8 cellular contexts compared by ENCODE assay signal in genomic region chr16:83813818-83814653, GRCh38. TPM values are rescaled to one million over a fixed set of nuclear protein-coding genes. Genes with fewer than 3 reads are reported as not detected.
A peak's percentile ranks its signal among the peaks of the same experiment; 100 is the strongest.
DNase-seq lines count a peak whose midpoint lies in the region; ATAC-seq and TF ChIP-seq lines count a peak whose summit lies in the region.

No MANE protein-coding gene starts in this region.

- no peak for TF ChIP-seq CTCF in type B pancreatic cell (conservative IDR thresholded peaks at IDR 0.05)

- peaks cover 33% of the 10 kb centered on the region for H3K4me1 Mint-ChIP-seq in type B pancreatic cell (ENCODE audit: unreplicated experiment)

- no peak overlapping the region for H3K4me3 Mint-ChIP-seq in type B pancreatic cell

- DNase-seq in EH (ENCODE audit: low read depth), result peak; percentile 73
- DNase-seq in iris pigment epithelial cell (ENCODE audit: low read depth), result peak; percentile 81
- DNase-seq in type B pancreatic cell (ENCODE audit: extremely low spot score, unreplicated experiment), result no peak
- DNase-seq in medulla oblongata (ENCODE audit: extremely low spot score), result no peak
- no peak for DNase-seq in NCI-H526 (lab: John Stamatoyannopoulos, UW)
- no peak for DNase-seq in NCI-H226

- peak; percentile 79 for ATAC-seq in HG03460 (IDR thresholded peaks at IDR 0.05; ENCODE audit: unreplicated experiment)
- ATAC-seq in SK-N-SH treated with all-trans-retinoic acid at 6 μM for 48 hours, result peak; percentile 83

- H3K9me3 Mint-ChIP-seq in type B pancreatic cell, result no peaks in the 10 kb centered on the region

- peak overlapping the region; percentile 50 for H3K27ac Mint-ChIP-seq in type B pancreatic cell

- H3K36me3 Mint-ChIP-seq in type B pancreatic cell, result peaks cover 23% of the 10 kb centered on the region

- no peaks in the 10 kb centered on the region for H3K27me3 Mint-ChIP-seq in type B pancreatic cell

TF ChIP-seq in SK-N-SH treated with all-trans-retinoic acid at 6 μM for 48 hours, 23 proteins besides CTCF, POLR2A, EP300 and RAD21:
- TF ChIP-seq RARB (CRISPR knock-in tag; IDR thresholded peaks at IDR 0.05) (no peak), ZNF70 (CRISPR knock-in tag; IDR thresholded peaks at IDR 0.05) (no peak), OSR1 (CRISPR knock-in tag; IDR thresholded peaks at IDR 0.05) (no peak), TSHZ2 (CRISPR knock-in tag; IDR thresholded peaks at IDR 0.05) (no peak), ZNF565 (CRISPR knock-in tag; conservative IDR thresholded peaks at IDR 0.05; ENCODE audit: low read depth) (no peak), BACH2 (CRISPR knock-in tag; IDR thresholded peaks at IDR 0.05; ENCODE audit: borderline replicate concordance) (no peak), TCF4 (CRISPR knock-in tag; IDR thresholded peaks at IDR 0.05; ENCODE audit: borderline replicate concordance) (no peak), SNAI2 (CRISPR knock-in tag; IDR thresholded peaks at IDR 0.05) (no peak), CREB5 (CRISPR knock-in tag; IDR thresholded peaks at IDR 0.05; ENCODE audit: low read depth) (no peak), GLIS3 (CRISPR knock-in tag; IDR thresholded peaks at IDR 0.05) (no peak), ZC3H10 (CRISPR knock-in tag; IDR thresholded peaks at IDR 0.05) (no peak), PPARA (CRISPR knock-in tag; IDR thresholded peaks at IDR 0.05; ENCODE audit: borderline replicate concordance) (no peak), ISL1 (CRISPR knock-in tag; IDR thresholded peaks at IDR 0.05) (no peak), ARNTL (CRISPR knock-in tag; IDR thresholded peaks at IDR 0.05; ENCODE audit: borderline replicate concordance, low read depth) (no peak), ZNF8 (CRISPR knock-in tag; IDR thresholded peaks at IDR 0.05) (no peak)
- TF ChIP-seq, protein P1, sequence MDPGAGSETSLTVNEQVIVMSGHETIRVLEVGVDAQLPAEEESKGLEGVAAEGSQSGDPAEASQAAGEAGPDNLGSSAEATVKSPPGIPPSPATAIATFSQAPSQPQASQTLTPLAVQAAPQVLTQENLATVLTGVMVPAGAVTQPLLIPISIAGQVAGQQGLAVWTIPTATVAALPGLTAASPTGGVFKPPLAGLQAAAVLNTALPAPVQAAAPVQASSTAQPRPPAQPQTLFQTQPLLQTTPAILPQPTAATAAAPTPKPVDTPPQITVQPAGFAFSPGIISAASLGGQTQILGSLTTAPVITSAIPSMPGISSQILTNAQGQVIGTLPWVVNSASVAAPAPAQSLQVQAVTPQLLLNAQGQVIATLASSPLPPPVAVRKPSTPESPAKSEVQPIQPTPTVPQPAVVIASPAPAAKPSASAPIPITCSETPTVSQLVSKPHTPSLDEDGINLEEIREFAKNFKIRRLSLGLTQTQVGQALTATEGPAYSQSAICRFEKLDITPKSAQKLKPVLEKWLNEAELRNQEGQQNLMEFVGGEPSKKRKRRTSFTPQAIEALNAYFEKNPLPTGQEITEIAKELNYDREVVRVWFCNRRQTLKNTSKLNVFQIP (CRISPR knock-in tag; IDR thresholded peaks at IDR 0.05; ENCODE audit: borderline replicate concordance, low read depth), result no peak
- TF ChIP-seq, protein P2, sequence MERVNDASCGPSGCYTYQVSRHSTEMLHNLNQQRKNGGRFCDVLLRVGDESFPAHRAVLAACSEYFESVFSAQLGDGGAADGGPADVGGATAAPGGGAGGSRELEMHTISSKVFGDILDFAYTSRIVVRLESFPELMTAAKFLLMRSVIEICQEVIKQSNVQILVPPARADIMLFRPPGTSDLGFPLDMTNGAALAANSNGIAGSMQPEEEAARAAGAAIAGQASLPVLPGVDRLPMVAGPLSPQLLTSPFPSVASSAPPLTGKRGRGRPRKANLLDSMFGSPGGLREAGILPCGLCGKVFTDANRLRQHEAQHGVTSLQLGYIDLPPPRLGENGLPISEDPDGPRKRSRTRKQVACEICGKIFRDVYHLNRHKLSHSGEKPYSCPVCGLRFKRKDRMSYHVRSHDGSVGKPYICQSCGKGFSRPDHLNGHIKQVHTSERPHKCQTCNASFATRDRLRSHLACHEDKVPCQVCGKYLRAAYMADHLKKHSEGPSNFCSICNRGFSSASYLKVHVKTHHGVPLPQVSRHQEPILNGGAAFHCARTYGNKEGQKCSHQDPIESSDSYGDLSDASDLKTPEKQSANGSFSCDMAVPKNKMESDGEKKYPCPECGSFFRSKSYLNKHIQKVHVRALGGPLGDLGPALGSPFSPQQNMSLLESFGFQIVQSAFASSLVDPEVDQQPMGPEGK (CRISPR knock-in tag; IDR thresholded peaks at IDR 0.05; ENCODE audit: borderline replicate concordance), result no peak
- TF ChIP-seq, protein P3, sequence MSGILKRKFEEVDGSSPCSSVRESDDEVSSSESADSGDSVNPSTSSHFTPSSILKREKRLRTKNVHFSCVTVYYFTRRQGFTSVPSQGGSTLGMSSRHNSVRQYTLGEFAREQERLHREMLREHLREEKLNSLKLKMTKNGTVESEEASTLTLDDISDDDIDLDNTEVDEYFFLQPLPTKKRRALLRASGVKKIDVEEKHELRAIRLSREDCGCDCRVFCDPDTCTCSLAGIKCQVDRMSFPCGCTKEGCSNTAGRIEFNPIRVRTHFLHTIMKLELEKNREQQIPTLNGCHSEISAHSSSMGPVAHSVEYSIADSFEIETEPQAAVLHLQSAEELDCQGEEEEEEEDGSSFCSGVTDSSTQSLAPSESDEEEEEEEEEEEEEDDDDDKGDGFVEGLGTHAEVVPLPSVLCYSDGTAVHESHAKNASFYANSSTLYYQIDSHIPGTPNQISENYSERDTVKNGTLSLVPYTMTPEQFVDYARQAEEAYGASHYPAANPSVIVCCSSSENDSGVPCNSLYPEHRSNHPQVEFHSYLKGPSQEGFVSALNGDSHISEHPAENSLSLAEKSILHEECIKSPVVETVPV (CRISPR knock-in tag; IDR thresholded peaks at IDR 0.05), result no peak

RNA-seq across cellular contexts. Expression of gene HSBP1, which starts 6.3 kb away (rescaled TPM):
- total RNA-seq in type B pancreatic cell (ENCODE audit: low replicate concordance), result 139 and 226 TPM in 2 replicates

Comparison
In these comparisons a context has a peak if more than half of its experiments do, and no peak if none do; other contexts are left out.
1. DNase-seq: peak in EH (single experiment) and iris pigment epithelial cell (single experiment); none in type B pancreatic cell (single experiment), medulla oblongata (single experiment), NCI-H526 (0 of 2) and NCI-H226 (single experiment).